ENCODE assay signal across 34 cellular contexts in genomic region chr5:139376364-139376763, GRCh38. TPM values are rescaled to one million over a fixed set of nuclear protein-coding genes. Genes with fewer than 3 reads are reported as not detected.
"Had no signal": no experiment of that assay in that cellular context is flagged by ENCODE, and none has a peak within 500 bp of the region (broad histone marks: within the 10 kb centered on the region; RNA-seq: fewer than 3 reads in every experiment).

No MANE protein-coding gene starts in this region.

- H3K27ac ChIP-seq: ascending aorta, breast epithelium, cardiac muscle cell, colonic mucosa, esophagus muscularis mucosa, foreskin keratinocyte, gastrocnemius medialis, heart left ventricle, WERI-Rb-1 had no signal

- H3K4me1 Mint-ChIP-seq: brain had no signal

- H3K9me3 ChIP-seq: ascending aorta, breast epithelium, colonic mucosa, esophagus muscularis mucosa, gastrocnemius medialis, heart left ventricle had no signal

- H3K27ac Mint-ChIP-seq: activated B cell treated with CpG ODN at 0.5 μM for 24 hours; activated CD8-positive, alpha-beta T cell treated with anti-CD3 and anti-CD28 coated beads for 36 hours; activated naive CD4-positive, alpha-beta T cell treated with anti-CD3 and anti-CD28 coated beads, Interleukin-2, amount 10 ng/mL, durations not matched to agents 7 days and 5 days; activated naive CD8-positive, alpha-beta T cell treated with anti-CD3 and anti-CD28 coated beads, Interleukin-2, amount 10 ng/mL, durations not matched to agents 7 days and 5 days; brain; T-helper 17 cell; T-helper 2 cell treated with Interferon-gamma antibody and Interleukin-4, amounts not matched to agents 5 μg/mL and 100 μg/mL, for 36 hours had no signal

- H3K4me1 ChIP-seq: ascending aorta, breast epithelium, foreskin keratinocyte had no signal

- ATAC-seq: activated CD4-positive, CD25-positive, alpha-beta regulatory T cell treated with anti-CD3 and anti-CD28 coated beads, Interleukin-2, amount 50 U/mL, for 24 hours; activated CD8-positive, alpha-beta T cell treated with anti-CD3 and anti-CD28 coated beads for 36 hours; activated naive CD4-positive, alpha-beta T cell treated with anti-CD3 and anti-CD28 coated beads, Interleukin-2, amount 50 U/mL, for 72 hours; activated T-cell treated with anti-CD3 and anti-CD28 coated beads, Interleukin-2, amount 50 U/mL, for 4 hours; activated T-helper 17 cell treated with anti-CD3 and anti-CD28 coated beads, Interleukin-2, amount 50 U/mL, for 72 hours; foreskin keratinocyte; gastrocnemius medialis; heart left ventricle; T-helper 17 cell had no signal

- H3K36me3 ChIP-seq: breast epithelium, colonic mucosa had no signal

- DNase-seq: activated B cell treated with CpG ODN at 0.5 μM for 24 hours; activated CD4-positive, alpha-beta T cell treated with anti-CD3 and anti-CD28 coated beads for 48 hours; activated CD4-positive, alpha-beta T cell treated with anti-CD3 and anti-CD28 coated beads, Interleukin-2, amount 50 U/mL, for 1 hour; activated CD4-positive, alpha-beta T cell treated with anti-CD3 and anti-CD28 coated beads, Interleukin-2, amount 50 U/mL, for 48 hours; activated CD8-positive, alpha-beta memory T cell treated with anti-CD3 and anti-CD28 coated beads for 24 hours; activated CD8-positive, alpha-beta T cell treated with anti-CD3 and anti-CD28 coated beads for 36 hours; activated gamma-delta T cell; activated naive CD4-positive, alpha-beta T cell; activated naive CD4-positive, alpha-beta T cell treated with anti-CD3 and anti-CD28 coated beads, Interleukin-2, amount 10 ng/mL, durations not matched to agents 7 days and 5 days; activated naive CD8-positive, alpha-beta T cell treated with anti-CD3 and anti-CD28 coated beads, Interleukin-2, amount 10 ng/mL, durations not matched to agents 7 days and 5 days; activated T-cell treated with anti-CD3 and anti-CD28 coated beads, Interleukin-2, amount 50 U/mL, for 4 hours; central memory CD4-positive, alpha-beta T cell; cerebellar nuclear complex; colonic mucosa; effector CD8-positive, alpha-beta T cell; erythroblast; foreskin keratinocyte; gastrocnemius medialis; glutamatergic neuron; heart left ventricle; T-helper 1 cell; T-helper 17 cell; T1000; WERI-Rb-1 had no signal

- H3K4me3 Mint-ChIP-seq: activated B cell treated with CpG ODN at 0.5 μM for 24 hours; activated CD8-positive, alpha-beta T cell treated with anti-CD3 and anti-CD28 coated beads for 36 hours; activated naive CD4-positive, alpha-beta T cell treated with anti-CD3 and anti-CD28 coated beads, Interleukin-2, amount 10 ng/mL, durations not matched to agents 7 days and 5 days; activated naive CD8-positive, alpha-beta T cell treated with anti-CD3 and anti-CD28 coated beads, Interleukin-2, amount 10 ng/mL, durations not matched to agents 7 days and 5 days; activated T-cell treated with anti-CD3 and anti-CD28 coated beads, Interleukin-2, amount 50 U/mL, for 4 hours; activated T-helper 17 cell treated with anti-CD3 and anti-CD28 coated beads, Interleukin-2, amount 50 U/mL, for 72 hours; brain; T-helper 17 cell; T-helper 2 cell treated with Interferon-gamma antibody and Interleukin-4, amounts not matched to agents 5 μg/mL and 100 μg/mL, for 36 hours had no signal

- H3K9me3 Mint-ChIP-seq: activated B cell treated with CpG ODN at 0.5 μM for 24 hours; activated CD8-positive, alpha-beta T cell treated with anti-CD3 and anti-CD28 coated beads for 36 hours; activated naive CD4-positive, alpha-beta T cell treated with anti-CD3 and anti-CD28 coated beads, Interleukin-2, amount 10 ng/mL, durations not matched to agents 7 days and 5 days; activated naive CD4-positive, alpha-beta T cell treated with anti-CD3 and anti-CD28 coated beads, Interleukin-2, amount 50 U/mL, for 72 hours; activated naive CD8-positive, alpha-beta T cell treated with anti-CD3 and anti-CD28 coated beads, Interleukin-2, amount 10 ng/mL, durations not matched to agents 7 days and 5 days; activated T-cell treated with anti-CD3 and anti-CD28 coated beads, Interleukin-2, amount 50 U/mL, for 4 hours; activated T-helper 17 cell treated with anti-CD3 and anti-CD28 coated beads, Interleukin-2, amount 50 U/mL, for 72 hours; brain; T-helper 2 cell treated with Interferon-gamma antibody and Interleukin-4, amounts not matched to agents 5 μg/mL and 100 μg/mL, for 36 hours had no signal

- H3K27me3 Mint-ChIP-seq: activated B cell treated with CpG ODN at 0.5 μM for 24 hours; activated CD8-positive, alpha-beta T cell treated with anti-CD3 and anti-CD28 coated beads for 36 hours; activated naive CD4-positive, alpha-beta T cell treated with anti-CD3 and anti-CD28 coated beads, Interleukin-2, amount 10 ng/mL, durations not matched to agents 7 days and 5 days; activated naive CD8-positive, alpha-beta T cell treated with anti-CD3 and anti-CD28 coated beads, Interleukin-2, amount 10 ng/mL, durations not matched to agents 7 days and 5 days; activated T-helper 17 cell treated with anti-CD3 and anti-CD28 coated beads, Interleukin-2, amount 50 U/mL, for 72 hours; brain; T-helper 17 cell had no signal

- H3K36me3 Mint-ChIP-seq: activated naive CD4-positive, alpha-beta T cell treated with anti-CD3 and anti-CD28 coated beads, Interleukin-2, amount 50 U/mL, for 72 hours had no signal

- H3K27me3 ChIP-seq: ascending aorta, breast epithelium, cardiac muscle cell, colonic mucosa, esophagus muscularis mucosa, foreskin keratinocyte, gastrocnemius medialis, heart left ventricle had no signal

- H3K4me3 ChIP-seq: ascending aorta, breast epithelium, cardiac muscle cell, colonic mucosa, esophagus muscularis mucosa, gastrocnemius medialis, heart left ventricle had no signal

RNA-seq across cellular contexts. Expression of gene SLC23A1, which starts 6.7 kb away (rescaled TPM):
- total RNA-seq: activated T-cell treated with anti-CD3 and anti-CD28 coated beads, Interleukin-2, amount 50 U/mL, for 4 hours; ascending aorta; cardiac muscle cell; dermis microvascular lymphatic vessel endothelial cell; esophagus muscularis mucosa; foreskin keratinocyte; gastrocnemius medialis; heart left ventricle; T-helper 17 cell had no signal
- polyA plus RNA-seq: foreskin keratinocyte, heart left ventricle had no signal

RNA-seq across cellular contexts. Expression of gene MZB1, which starts 13.3 kb away (rescaled TPM):
- total RNA-seq: dermis microvascular lymphatic vessel endothelial cell had no signal

RNA-seq across cellular contexts. Expression of gene SPATA24, which starts 27.5 kb away (rescaled TPM):
- total RNA-seq: ascending aorta had no signal
